24 cellular contexts compared by ENCODE assay signal in the genomic region with DNA sequence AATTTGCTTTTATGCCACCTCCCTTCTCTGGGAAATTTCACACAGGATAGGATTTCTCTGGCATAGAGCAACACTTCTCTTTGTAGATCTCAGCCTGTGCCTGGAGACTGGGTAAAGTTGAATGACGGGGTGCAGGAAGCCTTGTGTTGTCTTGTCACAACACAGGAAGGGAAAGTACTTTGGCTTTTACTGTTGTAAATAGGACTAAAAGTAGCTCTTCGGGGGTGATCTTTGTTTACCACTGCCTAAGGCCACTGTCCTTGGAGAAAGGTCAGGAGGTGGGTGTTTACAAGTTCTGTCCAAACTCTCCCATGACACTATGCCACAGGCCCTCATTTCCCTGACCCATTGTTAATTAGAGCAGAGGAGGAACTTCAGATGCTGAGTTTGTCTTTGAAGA.
"Had no signal": no experiment of that assay in that cellular context is flagged by ENCODE, and none has a peak within 500 bp of the region (broad histone marks: within the 10 kb centered on the region; RNA-seq: fewer than 3 reads in every experiment).

No MANE protein-coding gene starts in this region.

- H3K36me3 ChIP-seq: brain microvascular endothelial cell, colonic mucosa, heart right ventricle, neutrophil, pancreas, tibial artery, vagina had no signal

- ATAC-seq: activated CD8-positive, alpha-beta T cell treated with anti-CD3 and anti-CD28 coated beads, Interleukin-2, amount 10 ng/mL, durations not matched to agents 7 days and 5 days; activated naive CD8-positive, alpha-beta T cell treated with anti-CD3 and anti-CD28 coated beads, Interleukin-2, amount 50 U/mL, for 24 hours; heart right ventricle; left ventricle myocardium superior; mucosa of descending colon; pancreas; sciatic nerve; stimulated activated naive CD8-positive, alpha-beta T cell treated with anti-CD3 and anti-CD28 coated beads, Interleukin-15, Interleukin-2, amounts not matched to agents 100 U/mL and 50 U/mL, for 24 hours had no signal

- FAIRE-seq: endometrium, pancreas had no signal

- H3K4me1 ChIP-seq: colonic mucosa had no signal

- H3K27me3 Mint-ChIP-seq: activated CD4-positive, alpha-beta T cell treated with anti-CD3 and anti-CD28 coated beads, Interleukin-2, amount 10 ng/mL, durations not matched to agents 24 days and 14 days; activated naive CD8-positive, alpha-beta T cell treated with anti-CD3 and anti-CD28 coated beads, Interleukin-2, amount 50 U/mL, for 24 hours; activated T-cell treated with anti-CD3 and anti-CD28 coated beads, Interleukin-2, amount 50 U/mL, for 24 hours; central memory CD8-positive, alpha-beta T cell; memory B cell; naive B cell had no signal

- H3K4me3 Mint-ChIP-seq: activated CD4-positive, alpha-beta T cell treated with anti-CD3 and anti-CD28 coated beads, Interleukin-2, amount 10 ng/mL, durations not matched to agents 24 days and 14 days; activated CD8-positive, alpha-beta T cell treated with anti-CD3 and anti-CD28 coated beads, Interleukin-2, amount 10 ng/mL, durations not matched to agents 7 days and 5 days; activated naive CD4-positive, alpha-beta T cell treated with anti-CD3 and anti-CD28 coated beads for 36 hours; activated naive CD8-positive, alpha-beta T cell treated with anti-CD3 and anti-CD28 coated beads, Interleukin-2, amount 50 U/mL, for 24 hours; activated T-cell treated with anti-CD3 and anti-CD28 coated beads, Interleukin-2, amount 50 U/mL, for 24 hours; central memory CD8-positive, alpha-beta T cell; immature natural killer cell; memory B cell; naive B cell had no signal

- H3K9me3 Mint-ChIP-seq: activated naive CD4-positive, alpha-beta T cell treated with anti-CD3 and anti-CD28 coated beads for 36 hours; activated naive CD8-positive, alpha-beta T cell treated with anti-CD3 and anti-CD28 coated beads, Interleukin-2, amount 50 U/mL, for 24 hours; activated T-cell treated with anti-CD3 and anti-CD28 coated beads, Interleukin-2, amount 50 U/mL, for 24 hours; central memory CD8-positive, alpha-beta T cell; immature natural killer cell; memory B cell; naive B cell had no signal

- H3K4me3 ChIP-seq: colonic mucosa, heart right ventricle, mucosa of descending colon, pancreas, tibial artery, vagina had no signal

- H3K27ac Mint-ChIP-seq: activated CD4-positive, alpha-beta T cell treated with anti-CD3 and anti-CD28 coated beads, Interleukin-2, amount 10 ng/mL, durations not matched to agents 24 days and 14 days; activated CD8-positive, alpha-beta T cell treated with anti-CD3 and anti-CD28 coated beads, Interleukin-2, amount 10 ng/mL, durations not matched to agents 7 days and 5 days; activated naive CD4-positive, alpha-beta T cell treated with anti-CD3 and anti-CD28 coated beads for 36 hours; activated T-cell treated with anti-CD3 and anti-CD28 coated beads, Interleukin-2, amount 50 U/mL, for 24 hours; immature natural killer cell; memory B cell; naive B cell had no signal

- H3K9me3 ChIP-seq: colonic mucosa, heart right ventricle, mucosa of descending colon, neutrophil, pancreas, tibial artery, vagina had no signal

- H3K4me1 Mint-ChIP-seq: central memory CD8-positive, alpha-beta T cell; immature natural killer cell had no signal

- DNase-seq: activated CD4-positive, alpha-beta T cell treated with anti-CD3 and anti-CD28 coated beads, Interleukin-2, amount 10 ng/mL, durations not matched to agents 24 days and 14 days; activated CD4-positive, CD25-positive, alpha-beta regulatory T cell; activated CD8-positive, alpha-beta T cell treated with anti-CD3 and anti-CD28 coated beads, Interleukin-2, amount 10 ng/mL, durations not matched to agents 7 days and 5 days; activated naive CD4-positive, alpha-beta T cell treated with anti-CD3 and anti-CD28 coated beads for 36 hours; activated naive CD8-positive, alpha-beta T cell treated with anti-CD3 and anti-CD28 coated beads, Interleukin-2, amount 50 U/mL, for 24 hours; activated T-cell treated with anti-CD3 and anti-CD28 coated beads, Interleukin-2, amount 50 U/mL, for 24 hours; anterior cingulate cortex; brain microvascular endothelial cell; colonic mucosa; heart right ventricle; immature natural killer cell; kidney glomerular epithelial cell; left ventricle myocardium superior; mucosa of descending colon; naive B cell; pancreas; stimulated activated naive CD8-positive, alpha-beta T cell treated with anti-CD3 and anti-CD28 coated beads, Interleukin-15, Interleukin-2, amounts not matched to agents 100 U/mL and 50 U/mL, for 24 hours; tibial artery had no signal

- H3K27ac ChIP-seq: brain microvascular endothelial cell, colonic mucosa, heart right ventricle, neutrophil, pancreas, tibial artery, vagina had no signal

- H3K27me3 ChIP-seq: brain microvascular endothelial cell, colonic mucosa, heart right ventricle, neutrophil, pancreas, tibial artery, vagina had no signal
